Comparison of ENCODE assay signal across 8 cellular contexts in the genomic region with DNA sequence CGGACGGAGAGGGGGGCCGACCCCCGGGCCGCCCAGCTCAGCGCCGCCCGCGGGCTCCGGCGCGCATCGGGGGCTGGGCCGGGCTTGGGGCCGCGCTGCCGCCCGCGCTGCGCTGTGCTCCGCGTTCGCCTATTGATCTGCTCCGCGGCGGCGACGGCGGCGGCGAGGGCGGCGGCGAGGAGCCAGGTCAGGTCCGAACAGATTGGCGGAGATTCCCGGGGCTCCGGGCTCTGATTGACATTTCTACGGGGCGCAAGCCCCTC. TPM values are rescaled to one million over a fixed set of nuclear protein-coding genes. Genes with fewer than 3 reads are reported as not detected.
DNase-seq lines count a peak whose midpoint lies in the region; ATAC-seq and TF ChIP-seq lines count a peak whose summit lies in the region.

No MANE protein-coding gene starts in this region.

- H4K20me1 ChIP-seq in SK-N-SH (ENCODE audit: insufficient read depth), result no peaks in the 10 kb centered on the region

- peak overlapping the region; percentile 79 for H3K4me3 ChIP-seq in SK-N-SH (ENCODE audit: low read depth in 2 of 2, low read length in 1 of 2)
- H3K4me3 ChIP-seq in iPS-15b (ENCODE audit: low read depth, low read length), result peak overlapping the region; percentile 65

- H3K79me2 ChIP-seq in SK-N-SH (ENCODE audit: insufficient read depth), result peaks cover 3% of the 10 kb centered on the region

- CTCF ChIA-PET in SK-N-SH (lab: Yijun Ruan, JAX), result interaction anchor here (1.2 to 1.4 kb wide), 3 partner anchors 51 to 438 kb away, joined by 3 to 4 read pairs (median 3); no protein-coding TSS in a partner anchor

- peak overlapping the region; percentile 98 for H3K4me2 ChIP-seq in SK-N-SH

- H3K4me3 Mint-ChIP-seq in activated T-helper 17 cell treated with anti-CD3 and anti-CD28 coated beads, Interleukin-2, amount 50 U/mL, for 72 hours, result peak overlapping the region; percentile 70

- H3K4me1 ChIP-seq in SK-N-SH (ENCODE audit: control insufficient read depth in 1 of 2, insufficient read depth in 2 of 2, low read depth in 1 of 2, low read length in 1 of 2) (no peaks in the 10 kb centered on the region; a peak in 2 of 4 replicates), iPS-15b (ENCODE audit: control insufficient read depth, insufficient read depth, low read length) (no peaks in the 10 kb centered on the region)

- POLR2A ChIA-PET in SK-N-SH (lab: Yijun Ruan, JAX), result interaction anchor here (0.6 kb wide), 1 partner anchor 317 kb away, joined by 3 read pairs; no protein-coding TSS in a partner anchor

- no peak for TF ChIP-seq CTCF in SK-N-SH (IDR thresholded peaks at IDR 0.05)

- H3K9me3 ChIP-seq in SK-N-SH (no peaks in the 10 kb centered on the region), iPS-15b (ENCODE audit: control insufficient read depth, insufficient read depth, low read length) (no peaks in the 10 kb centered on the region)

- peaks cover 9% of the 10 kb centered on the region for H3K4me1 Mint-ChIP-seq in activated T-helper 17 cell treated with anti-CD3 and anti-CD28 coated beads, Interleukin-2, amount 50 U/mL, for 72 hours

- H3K27me3 ChIP-seq in SK-N-SH (ENCODE audit: insufficient read depth) (no peaks in the 10 kb centered on the region), iPS-15b (ENCODE audit: control insufficient read depth, insufficient read depth, low read length) (peaks cover 78% of the 10 kb centered on the region)

- no peaks in the 10 kb centered on the region for H3K9me2 ChIP-seq in SK-N-SH

- TF ChIP-seq EP300 in SK-N-SH (IDR thresholded peaks at IDR 0.05; ENCODE audit: borderline replicate concordance in 1 of 2, low read depth in 1 of 2, low read length in 1 of 2), result no peak

- ATAC-seq in SK-N-SH treated with all-trans-retinoic acid at 6 μM for 48 hours (no peak), GM18511 (IDR thresholded peaks at IDR 0.05; ENCODE audit: unreplicated experiment) (no peak)
- no peak for ATAC-seq in activated T-helper 17 cell treated with anti-CD3 and anti-CD28 coated beads, Interleukin-2, amount 50 U/mL, for 72 hours (replicated peaks)
- peak; percentile 34 for ATAC-seq in stimulated activated naive CD8-positive, alpha-beta T cell treated with anti-CD3 and anti-CD28 coated beads, Interleukin-15, Interleukin-2, amounts not matched to agents 100 U/mL and 50 U/mL, for 24 hours

- H3K9ac ChIP-seq in SK-N-SH, result peak overlapping the region; percentile 79
- H3K9ac ChIP-seq in iPS-15b (ENCODE audit: low read depth, low read length), result no peak overlapping the region

- no peak overlapping the region for H3K27ac Mint-ChIP-seq in activated T-helper 17 cell treated with anti-CD3 and anti-CD28 coated beads, Interleukin-2, amount 50 U/mL, for 72 hours

- peak overlapping the region; percentile 92 for H2AFZ ChIP-seq in SK-N-SH (ENCODE audit: low read depth)

- no CpG with 5 or more reads among the region's 40 CpGs for WGBS in SK-N-SH (ENCODE audit: low lambda C conversion rate)

- peaks cover 4 to 10% of the 10 kb centered on the region in 2 experiments for H3K36me3 ChIP-seq in SK-N-SH (replicated peaks in 1 of 2; ENCODE audit: control insufficient read depth in 1 of 2, insufficient read depth in 2 of 2, low read length in 1 of 2)
- no peaks in the 10 kb centered on the region for H3K36me3 ChIP-seq in iPS-15b (ENCODE audit: control insufficient read depth, insufficient read depth, low read length)

- H3K9me3 Mint-ChIP-seq in activated T-helper 17 cell treated with anti-CD3 and anti-CD28 coated beads, Interleukin-2, amount 50 U/mL, for 72 hours, result no peaks in the 10 kb centered on the region

- TF ChIP-seq RAD21 in SK-N-SH (IDR thresholded peaks at IDR 0.05; ENCODE audit: low read length), result no peak

- H3F3A ChIP-seq in SK-N-SH (replicated peaks; ENCODE audit: insufficient read depth), result no peaks in the 10 kb centered on the region

- H3K27ac ChIP-seq in SK-N-SH (ENCODE audit: low read depth in 2 of 2, low read length in 1 of 2), result peak overlapping the region; percentile 45 to 89

- H3K27me3 Mint-ChIP-seq in activated T-helper 17 cell treated with anti-CD3 and anti-CD28 coated beads, Interleukin-2, amount 50 U/mL, for 72 hours, result peaks cover 52% of the 10 kb centered on the region

- H3K36me3 Mint-ChIP-seq in activated T-helper 17 cell treated with anti-CD3 and anti-CD28 coated beads, Interleukin-2, amount 50 U/mL, for 72 hours (ENCODE audit: low read depth), result peaks cover 6% of the 10 kb centered on the region

- DNase-seq in SK-N-SH (no peak), NCI-H774 (lab: John Stamatoyannopoulos, UW) (no peak), islet precursor cell (no peak)
- DNase-seq in stimulated activated naive CD8-positive, alpha-beta T cell treated with anti-CD3 and anti-CD28 coated beads, Interleukin-15, Interleukin-2, amounts not matched to agents 100 U/mL and 50 U/mL, for 24 hours, result no peak

TF ChIP-seq in SK-N-SH, 30 proteins besides CTCF, POLR2A, EP300 and RAD21:
- TF ChIP-seq, protein P1, sequence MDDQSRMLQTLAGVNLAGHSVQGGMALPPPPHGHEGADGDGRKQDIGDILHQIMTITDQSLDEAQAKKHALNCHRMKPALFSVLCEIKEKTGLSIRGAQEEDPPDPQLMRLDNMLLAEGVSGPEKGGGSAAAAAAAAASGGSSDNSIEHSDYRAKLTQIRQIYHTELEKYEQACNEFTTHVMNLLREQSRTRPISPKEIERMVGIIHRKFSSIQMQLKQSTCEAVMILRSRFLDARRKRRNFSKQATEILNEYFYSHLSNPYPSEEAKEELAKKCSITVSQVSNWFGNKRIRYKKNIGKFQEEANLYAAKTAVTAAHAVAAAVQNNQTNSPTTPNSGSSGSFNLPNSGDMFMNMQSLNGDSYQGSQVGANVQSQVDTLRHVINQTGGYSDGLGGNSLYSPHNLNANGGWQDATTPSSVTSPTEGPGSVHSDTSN (IDR thresholded peaks at IDR 0.05), result peak; percentile 77
- TF ChIP-seq, protein P2, sequence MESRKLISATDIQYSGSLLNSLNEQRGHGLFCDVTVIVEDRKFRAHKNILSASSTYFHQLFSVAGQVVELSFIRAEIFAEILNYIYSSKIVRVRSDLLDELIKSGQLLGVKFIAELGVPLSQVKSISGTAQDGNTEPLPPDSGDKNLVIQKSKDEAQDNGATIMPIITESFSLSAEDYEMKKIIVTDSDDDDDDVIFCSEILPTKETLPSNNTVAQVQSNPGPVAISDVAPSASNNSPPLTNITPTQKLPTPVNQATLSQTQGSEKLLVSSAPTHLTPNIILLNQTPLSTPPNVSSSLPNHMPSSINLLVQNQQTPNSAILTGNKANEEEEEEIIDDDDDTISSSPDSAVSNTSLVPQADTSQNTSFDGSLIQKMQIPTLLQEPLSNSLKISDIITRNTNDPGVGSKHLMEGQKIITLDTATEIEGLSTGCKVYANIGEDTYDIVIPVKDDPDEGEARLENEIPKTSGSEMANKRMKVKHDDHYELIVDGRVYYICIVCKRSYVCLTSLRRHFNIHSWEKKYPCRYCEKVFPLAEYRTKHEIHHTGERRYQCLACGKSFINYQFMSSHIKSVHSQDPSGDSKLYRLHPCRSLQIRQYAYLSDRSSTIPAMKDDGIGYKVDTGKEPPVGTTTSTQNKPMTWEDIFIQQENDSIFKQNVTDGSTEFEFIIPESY (IDR thresholded peaks at IDR 0.05; ENCODE audit: borderline replicate concordance, low read depth), result no peak
- TF ChIP-seq CHD2 (IDR thresholded peaks at IDR 0.05; ENCODE audit: low read length, partially characterized antibody) (no peak), GATA2 (CRISPR knock-in tag; IDR thresholded peaks at IDR 0.05) (no peak)

TF ChIP-seq in SK-N-SH treated with all-trans-retinoic acid at 6 μM for 48 hours, 23 proteins besides CTCF, POLR2A, EP300 and RAD21:
- TF ChIP-seq TOX (CRISPR knock-in tag; IDR thresholded peaks at IDR 0.05; ENCODE audit: borderline replicate concordance), result no peak
- no peak for TF ChIP-seq ZNF565 (CRISPR knock-in tag; conservative IDR thresholded peaks at IDR 0.05; ENCODE audit: low read depth)
- TF ChIP-seq ZC3H10 (CRISPR knock-in tag; IDR thresholded peaks at IDR 0.05), result no peak
- TF ChIP-seq ZNF8 (CRISPR knock-in tag; IDR thresholded peaks at IDR 0.05), result no peak
- no peak for TF ChIP-seq RARB (CRISPR knock-in tag; IDR thresholded peaks at IDR 0.05)
- TF ChIP-seq, protein P3, sequence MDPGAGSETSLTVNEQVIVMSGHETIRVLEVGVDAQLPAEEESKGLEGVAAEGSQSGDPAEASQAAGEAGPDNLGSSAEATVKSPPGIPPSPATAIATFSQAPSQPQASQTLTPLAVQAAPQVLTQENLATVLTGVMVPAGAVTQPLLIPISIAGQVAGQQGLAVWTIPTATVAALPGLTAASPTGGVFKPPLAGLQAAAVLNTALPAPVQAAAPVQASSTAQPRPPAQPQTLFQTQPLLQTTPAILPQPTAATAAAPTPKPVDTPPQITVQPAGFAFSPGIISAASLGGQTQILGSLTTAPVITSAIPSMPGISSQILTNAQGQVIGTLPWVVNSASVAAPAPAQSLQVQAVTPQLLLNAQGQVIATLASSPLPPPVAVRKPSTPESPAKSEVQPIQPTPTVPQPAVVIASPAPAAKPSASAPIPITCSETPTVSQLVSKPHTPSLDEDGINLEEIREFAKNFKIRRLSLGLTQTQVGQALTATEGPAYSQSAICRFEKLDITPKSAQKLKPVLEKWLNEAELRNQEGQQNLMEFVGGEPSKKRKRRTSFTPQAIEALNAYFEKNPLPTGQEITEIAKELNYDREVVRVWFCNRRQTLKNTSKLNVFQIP (CRISPR knock-in tag; IDR thresholded peaks at IDR 0.05; ENCODE audit: borderline replicate concordance, low read depth), result no peak
- TF ChIP-seq PPARA (CRISPR knock-in tag; IDR thresholded peaks at IDR 0.05; ENCODE audit: borderline replicate concordance), result no peak
- TF ChIP-seq BACH2 (CRISPR knock-in tag; IDR thresholded peaks at IDR 0.05; ENCODE audit: borderline replicate concordance), result no peak
- no peak for TF ChIP-seq TCF4 (CRISPR knock-in tag; IDR thresholded peaks at IDR 0.05; ENCODE audit: borderline replicate concordance)
- TF ChIP-seq CSDC2 (CRISPR knock-in tag; IDR thresholded peaks at IDR 0.05), result no peak
- TF ChIP-seq ZFP30 (CRISPR knock-in tag; IDR thresholded peaks at IDR 0.05), result no peak

RNA-seq across cellular contexts. Expression of a gene that starts 0.6 kb away (rescaled TPM):
- 4.1 and 7.1 TPM in 2 replicates for polyA plus RNA-seq in SK-N-SH (2012; rRNA removed)
- 4.9 and 7.3 TPM in 2 replicates for polyA plus RNA-seq in SK-N-SH (2012; cell fraction: cytosol; rRNA removed)
- polyA plus RNA-seq in SK-N-SH (2012; cell fraction: nucleus; rRNA removed), result 4.9 and 6.5 TPM in 2 replicates
- not detected for total RNA-seq in activated T-helper 17 cell treated with anti-CD3 and anti-CD28 coated beads, Interleukin-2, amount 50 U/mL, for 72 hours
